In genomic region chr9:107123389-107123788, GRCh38 we compare ENCODE assay signal across 22 cellular contexts.
"Had no signal": no experiment of that assay in that cellular context is flagged by ENCODE, and none has a peak within 500 bp of the region (broad histone marks: within the 10 kb centered on the region; RNA-seq: fewer than 3 reads in every experiment).

No MANE protein-coding gene starts in this region.

- H3K4me3 ChIP-seq: colonic mucosa, dorsolateral prefrontal cortex, esophagus muscularis mucosa, heart right ventricle, left lung, lower lobe of right lung, mucosa of descending colon had no signal

- ATAC-seq: foreskin keratinocyte, heart right ventricle, left cardiac atrium, left lung, left ventricle myocardium superior, lower lobe of right lung, mucosa of descending colon had no signal

- H3K36me3 ChIP-seq: colonic mucosa, esophagus muscularis mucosa, heart right ventricle, left lung, lower lobe of right lung had no signal

- H3K9me3 ChIP-seq: colonic mucosa, esophagus muscularis mucosa, heart right ventricle, left lung, lower lobe of right lung, mucosa of descending colon had no signal

- H3K27me3 ChIP-seq: colonic mucosa, esophagus muscularis mucosa, left lung had no signal

- H3K27ac ChIP-seq: colonic mucosa, dorsolateral prefrontal cortex, esophagus muscularis mucosa, foreskin keratinocyte, heart right ventricle, left lung, lower lobe of right lung had no signal

- FAIRE-seq: endothelial cell of umbilical vein, frontal cortex, islet of Langerhans, keratinocyte had no signal

- H3K4me1 ChIP-seq: colonic mucosa, foreskin keratinocyte, left lung, lower lobe of right lung had no signal

- DNase-seq: colonic mucosa; dermis blood vessel endothelial cell; dorsolateral prefrontal cortex; effector CD4-positive, alpha-beta T cell; effector memory CD4-positive, alpha-beta T cell; foreskin keratinocyte; glutamatergic neuron; head of caudate nucleus; heart right ventricle; hippocampal formation; left cardiac atrium; left lung; left ventricle myocardium superior; lower lobe of right lung; mesenchymal stem cell; mucosa of descending colon; naive B cell had no signal
